Comparison of ENCODE assay signal across 16 cellular contexts in genomic region chr6:139515511-139515910, GRCh38.
A peak's percentile ranks its signal among the peaks of the same experiment; 100 is the strongest.
DNase-seq lines count a peak whose midpoint lies in the region; ATAC-seq and TF ChIP-seq lines count a peak whose summit lies in the region.
"Had no signal": no experiment of that assay in that cellular context is flagged by ENCODE, and none has a peak within 500 bp of the region (broad histone marks: within the 10 kb centered on the region; RNA-seq: fewer than 3 reads in every experiment).

No MANE protein-coding gene starts in this region.

- H3K9me3 ChIP-seq in body of pancreas (no peaks in the 10 kb centered on the region), Peyer's patch (no peaks in the 10 kb centered on the region)

- no peak overlapping the region for H3K4me3 ChIP-seq in body of pancreas
- H3K4me3 ChIP-seq in Peyer's patch, result no peak overlapping the region
- H3K4me3 ChIP-seq: hepatocyte had no signal

- H3K27ac Mint-ChIP-seq in HFFc6, result 0 out of 2 replicates have a peak overlapping the region, but pooled peaks have one; percentile 2
- H3K27ac Mint-ChIP-seq in activated T-helper 1 cell treated with anti-CD3 and anti-CD28 coated beads, Interleukin-12 subunit alpha, Interleukin-12 subunit beta, Interleukin-2, Interleukin-4 antibody, amounts not matched to agents 30 ng/mL and 10 ng/mL and 1 ng/mL, durations not matched to agents 14 hours and 24 hours and 36 hours, result peak overlapping the region; percentile 6
- H3K27ac Mint-ChIP-seq: CD4-positive, alpha-beta T cell; endodermal cell; progenitor cell of endocrine pancreas had no signal

- H3K36me3 ChIP-seq in body of pancreas (replicated peaks in 1 of 2; ENCODE audit: insufficient read depth in 1 of 2, low read depth in 2 of 2) (no peaks in the 10 kb centered on the region), Peyer's patch (no peaks in the 10 kb centered on the region)

- H3K4me3 Mint-ChIP-seq in HFFc6, result no peak overlapping the region
- no peak overlapping the region for H3K4me3 Mint-ChIP-seq in activated T-helper 1 cell treated with anti-CD3 and anti-CD28 coated beads, Interleukin-12 subunit alpha, Interleukin-12 subunit beta, Interleukin-2, Interleukin-4 antibody, amounts not matched to agents 30 ng/mL and 10 ng/mL and 1 ng/mL, durations not matched to agents 14 hours and 24 hours and 36 hours
- H3K4me3 Mint-ChIP-seq: CD4-positive, alpha-beta T cell; endodermal cell had no signal

- H3K27ac ChIP-seq in body of pancreas (no peak overlapping the region), Peyer's patch (no peak overlapping the region)

- ATAC-seq in omental fat pad (ENCODE audit: low FRiP score), result no peak
- no peak for ATAC-seq in body of pancreas
- no peak for ATAC-seq in HG03571 (IDR thresholded peaks at IDR 0.05; ENCODE audit: unreplicated experiment)

- TF ChIP-seq CTCF in HFFc6 (IDR thresholded peaks at IDR 0.05) (no peak), omental fat pad (IDR thresholded peaks at IDR 0.05) (no peak), body of pancreas (IDR thresholded peaks at IDR 0.05) (no peak), Peyer's patch (IDR thresholded peaks at IDR 0.05) (no peak)

- H3K27me3 Mint-ChIP-seq in HFFc6 (ENCODE audit: insufficient read depth), result no peaks in the 10 kb centered on the region; the same call in 1 of the 2 replicates
- peaks cover 3% of the 10 kb centered on the region for H3K27me3 Mint-ChIP-seq in activated T-helper 1 cell treated with anti-CD3 and anti-CD28 coated beads, Interleukin-12 subunit alpha, Interleukin-12 subunit beta, Interleukin-2, Interleukin-4 antibody, amounts not matched to agents 30 ng/mL and 10 ng/mL and 1 ng/mL, durations not matched to agents 14 hours and 24 hours and 36 hours (ENCODE audit: insufficient read depth)
- H3K27me3 Mint-ChIP-seq: CD4-positive, alpha-beta T cell; progenitor cell of endocrine pancreas had no signal

- intact Hi-C loops in activated T-helper 1 cell treated with anti-CD3 and anti-CD28 coated beads, Interleukin-12 subunit alpha, Interleukin-12 subunit beta, Interleukin-2, Interleukin-4 antibody, amounts not matched to agents 30 ng/mL and 10 ng/mL and 1 ng/mL, durations not matched to agents 14 hours and 24 hours and 36 hours (cut with micrococcal nuclease), result loop anchor here (2.0 kb wide), 1 partner anchor 13 kb away; no protein-coding TSS in a partner anchor
- intact Hi-C loops in body of pancreas (cut with DNase I), result no loop called here

- no peaks in the 10 kb centered on the region; the same call in 1 of the 2 replicates for H3K36me3 Mint-ChIP-seq in HFFc6 (ENCODE audit: low read depth)
- H3K36me3 Mint-ChIP-seq in activated T-helper 1 cell treated with anti-CD3 and anti-CD28 coated beads, Interleukin-12 subunit alpha, Interleukin-12 subunit beta, Interleukin-2, Interleukin-4 antibody, amounts not matched to agents 30 ng/mL and 10 ng/mL and 1 ng/mL, durations not matched to agents 14 hours and 24 hours and 36 hours (ENCODE audit: low read depth), result no peaks in the 10 kb centered on the region

- 77 to 83% methylated on average over 3 of the region's 3 CpGs for WGBS in body of pancreas, 2 donors

- TF ChIP-seq POLR2A in body of pancreas (IDR thresholded peaks at IDR 0.05) (no peak), Peyer's patch (IDR thresholded peaks at IDR 0.05) (no peak)

- no peaks in the 10 kb centered on the region for H3K27me3 ChIP-seq in body of pancreas
- no peaks in the 10 kb centered on the region for H3K27me3 ChIP-seq in Peyer's patch
- H3K27me3 ChIP-seq: hepatocyte had no signal

- DNase-seq in GM03348 (ENCODE audit: low spot score) (peak; percentile 9), HFFc6 (no peak), myocyte (ENCODE audit: low read depth) (peak; percentile 47), omental fat pad (ENCODE audit: low spot score) (no peak), body of pancreas (no peak), Peyer's patch (no peak)
- no peak for DNase-seq in activated T-helper 1 cell treated with anti-CD3 and anti-CD28 coated beads, Interleukin-12 subunit alpha, Interleukin-12 subunit beta, Interleukin-2, Interleukin-4 antibody, amounts not matched to agents 30 ng/mL and 10 ng/mL and 1 ng/mL, durations not matched to agents 14 hours and 24 hours and 36 hours (ENCODE audit: low spot score)
- DNase-seq: aorta; CD4-positive, alpha-beta T cell; endodermal cell; GOT3; Karpas-422; stimulated activated CD4-positive, alpha-beta T cell treated with anti-CD3 and anti-CD28 coated beads, Interleukin-4, amount 100 ng/mL, for 24 hours had no signal

- peaks cover 39% of the 10 kb centered on the region for H3K4me1 Mint-ChIP-seq in HFFc6 (ENCODE audit: low read depth)
- peaks cover 11% of the 10 kb centered on the region for H3K4me1 Mint-ChIP-seq in activated T-helper 1 cell treated with anti-CD3 and anti-CD28 coated beads, Interleukin-12 subunit alpha, Interleukin-12 subunit beta, Interleukin-2, Interleukin-4 antibody, amounts not matched to agents 30 ng/mL and 10 ng/mL and 1 ng/mL, durations not matched to agents 14 hours and 24 hours and 36 hours (ENCODE audit: low read depth)

- no peaks in the 10 kb centered on the region for H3K9me3 Mint-ChIP-seq in HFFc6
- no peaks in the 10 kb centered on the region for H3K9me3 Mint-ChIP-seq in activated T-helper 1 cell treated with anti-CD3 and anti-CD28 coated beads, Interleukin-12 subunit alpha, Interleukin-12 subunit beta, Interleukin-2, Interleukin-4 antibody, amounts not matched to agents 30 ng/mL and 10 ng/mL and 1 ng/mL, durations not matched to agents 14 hours and 24 hours and 36 hours
- H3K9me3 Mint-ChIP-seq: CD4-positive, alpha-beta T cell; endodermal cell had no signal

- peaks cover 4% of the 10 kb centered on the region for H3K4me1 ChIP-seq in body of pancreas
- no peaks in the 10 kb centered on the region for H3K4me1 ChIP-seq in Peyer's patch

Comparison
In these comparisons a context has a peak if more than half of its experiments do, and no peak if none do; other contexts are left out.
1. DNase-seq: peak in GM03348 (single experiment) and myocyte (single experiment); none in HFFc6 (single experiment), activated T-helper 1 cell treated with anti-CD3 and anti-CD28 coated beads, Interleukin-12 subunit alpha, Interleukin-12 subunit beta, Interleukin-2, Interleukin-4 antibody, amounts not matched to agents 30 ng/mL and 10 ng/mL and 1 ng/mL, durations not matched to agents 14 hours and 24 hours and 36 hours (single experiment), omental fat pad (single experiment), body of pancreas (0 of 4) and Peyer's patch (0 of 3).